1 cellular context compared by ENCODE assay signal in genomic region chr4:103197765-103198110, GRCh38.
TF ChIP-seq lines count a peak whose summit lies in the region.

No MANE protein-coding gene starts in this region.

TF ChIP-seq in GM23338, 12 proteins besides CTCF, POLR2A, EP300 and RAD21 (continued from another document):
- TF ChIP-seq REST (IDR thresholded peaks at IDR 0.05; ENCODE audit: unreplicated experiment) = no peak
